26 cellular contexts compared by ENCODE assay signal in the genomic region with DNA sequence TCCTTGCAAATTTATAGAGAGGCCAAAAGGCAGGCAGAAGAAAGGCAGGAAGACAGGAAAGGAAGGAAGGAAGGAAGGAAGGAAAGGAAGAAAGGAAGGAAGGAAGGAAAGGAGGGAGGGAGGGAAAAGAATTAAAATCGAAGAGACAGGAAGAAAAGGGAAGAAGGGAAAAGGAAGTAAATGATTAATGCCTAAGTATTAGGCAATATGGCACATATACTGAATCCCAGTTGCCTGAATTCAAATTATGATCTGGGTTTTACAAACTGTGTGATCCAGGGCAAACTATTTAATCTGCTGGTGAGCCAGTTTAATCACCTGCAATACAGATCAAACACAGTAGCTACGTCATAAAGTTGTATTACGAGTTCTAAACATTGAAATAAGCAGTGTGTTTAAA.
"Had no signal": no experiment of that assay in that cellular context is flagged by ENCODE, and none has a peak within 500 bp of the region (broad histone marks: within the 10 kb centered on the region; RNA-seq: fewer than 3 reads in every experiment).

No MANE protein-coding gene starts in this region.

- H3K4me3 ChIP-seq: dorsolateral prefrontal cortex, left ventricle myocardium inferior, lower lobe of right lung, smooth muscle cell, suprapubic skin, transverse colon, upper lobe of right lung, uterus had no signal

- H3K36me3 ChIP-seq: left ventricle myocardium inferior, lower lobe of right lung, suprapubic skin, transverse colon, upper lobe of right lung, uterus had no signal

- DNase-seq: dorsolateral prefrontal cortex; effector CD4-positive, alpha-beta T cell; hypothalamus; immature natural killer cell; islet precursor cell; kidney glomerular epithelial cell; left colon; left ventricle myocardium inferior; lower lobe of right lung; naive thymus-derived CD8-positive, alpha-beta T cell; occipital lobe; stimulated activated CD4-positive, alpha-beta T cell treated with anti-CD3 and anti-CD28 coated beads, Interleukin-12 subunit alpha, Interleukin-12 subunit beta, amount 100 ng/mL, for 4 hours; stimulated activated CD4-positive, alpha-beta T cell treated with anti-CD3 and anti-CD28 coated beads, Interleukin-1b, Interleukin-23, amount 100 ng/mL, for 48 hours; stimulated activated CD4-positive, alpha-beta T cell treated with anti-CD3 and anti-CD28 coated beads, Interleukin-4, amount 100 ng/mL, for 1 hour; stimulated activated CD8-positive, alpha-beta memory T cell treated with anti-CD3 and anti-CD28 coated beads, Interleukin-4, amount 100 ng/mL, for 48 hours; stimulated activated naive CD4-positive, alpha-beta T cell; stimulated activated naive CD8-positive, alpha-beta T cell treated with anti-CD3 and anti-CD28 coated beads, Interleukin-15, amount 100 ng/mL, for 72 hours; transverse colon; upper lobe of right lung; uterus had no signal

- H3K4me1 ChIP-seq: left ventricle myocardium inferior, lower lobe of right lung, parathyroid adenoma, suprapubic skin, transverse colon, upper lobe of right lung had no signal

- H3K36me3 Mint-ChIP-seq: immature natural killer cell; naive thymus-derived CD8-positive, alpha-beta T cell had no signal

- H3K9me3 ChIP-seq: left ventricle myocardium inferior, lower lobe of right lung, suprapubic skin, transverse colon, upper lobe of right lung, uterus had no signal

- H3K27me3 Mint-ChIP-seq: naive thymus-derived CD8-positive, alpha-beta T cell; progenitor cell of endocrine pancreas; stimulated activated naive CD8-positive, alpha-beta T cell treated with anti-CD3 and anti-CD28 coated beads, Interleukin-15, amount 100 ng/mL, for 72 hours had no signal

- H3K4me3 Mint-ChIP-seq: immature natural killer cell; naive thymus-derived CD8-positive, alpha-beta T cell; stimulated activated naive CD8-positive, alpha-beta T cell treated with anti-CD3 and anti-CD28 coated beads, Interleukin-15, amount 100 ng/mL, for 72 hours had no signal

- H3K79me2 ChIP-seq: parathyroid adenoma had no signal

- H3K27ac Mint-ChIP-seq: immature natural killer cell; naive thymus-derived CD8-positive, alpha-beta T cell; progenitor cell of endocrine pancreas; stimulated activated naive CD8-positive, alpha-beta T cell treated with anti-CD3 and anti-CD28 coated beads, Interleukin-15, amount 100 ng/mL, for 72 hours had no signal

- FAIRE-seq: frontal cortex had no signal

- H2AFZ ChIP-seq: parathyroid adenoma had no signal

- H3K27me3 ChIP-seq: dorsolateral prefrontal cortex, suprapubic skin, transverse colon, upper lobe of right lung, uterus had no signal

- ATAC-seq: left colon; lower lobe of right lung; naive thymus-derived CD8-positive, alpha-beta T cell; sciatic nerve; stimulated activated naive CD8-positive, alpha-beta T cell treated with anti-CD3 and anti-CD28 coated beads, Interleukin-15, amount 100 ng/mL, for 72 hours; upper lobe of right lung had no signal

- H3K27ac ChIP-seq: dorsolateral prefrontal cortex, left ventricle myocardium inferior, lower lobe of right lung, parathyroid adenoma, suprapubic skin, transverse colon, upper lobe of right lung, uterus had no signal

- H3K9me3 Mint-ChIP-seq: immature natural killer cell had no signal

- H3K4me1 Mint-ChIP-seq: immature natural killer cell; naive thymus-derived CD8-positive, alpha-beta T cell; stimulated activated naive CD8-positive, alpha-beta T cell treated with anti-CD3 and anti-CD28 coated beads, Interleukin-15, amount 100 ng/mL, for 72 hours had no signal

- H3K4me2 ChIP-seq: smooth muscle cell had no signal
